Comparison of ENCODE assay signal across 16 cellular contexts in the genomic region with DNA sequence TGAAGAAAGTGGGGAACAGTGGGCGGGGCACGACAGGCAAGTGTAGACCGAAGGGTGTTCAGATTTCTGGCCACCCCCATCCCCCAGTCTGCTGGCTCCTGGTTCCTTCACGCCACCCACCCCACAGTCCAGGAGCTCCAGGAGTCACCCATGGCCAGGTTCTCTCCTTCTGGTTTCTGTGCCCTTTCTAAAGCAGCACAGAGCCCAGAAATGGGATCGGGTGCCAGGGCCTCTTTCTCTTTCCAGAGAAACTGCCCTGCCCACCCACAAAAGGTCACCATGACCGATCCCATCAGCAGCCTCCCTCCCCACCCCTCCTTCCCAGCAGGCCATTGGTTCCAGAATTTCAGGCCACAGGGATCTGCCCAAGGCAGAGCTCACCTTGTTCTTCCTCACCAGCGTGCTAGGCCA. TPM values are rescaled to one million over a fixed set of nuclear protein-coding genes. Genes with fewer than 3 reads are reported as not detected.
A peak's percentile ranks its signal among the peaks of the same experiment; 100 is the strongest.
DNase-seq lines count a peak whose midpoint lies in the region; ATAC-seq, FAIRE-seq and TF ChIP-seq lines count a peak whose summit lies in the region.
"Had no signal": no experiment of that assay in that cellular context is flagged by ENCODE, and none has a peak within 500 bp of the region (broad histone marks: within the 10 kb centered on the region; RNA-seq: fewer than 3 reads in every experiment).

No MANE protein-coding gene starts in this region.

- H3K9me3 Mint-ChIP-seq in endodermal cell (no peaks in the 10 kb centered on the region), WTC11 (no peaks in the 10 kb centered on the region)
- H3K9me3 Mint-ChIP-seq: IgD-negative memory B cell had no signal

- DNase-seq in right lobe of liver: peak in 2 of 3 donors; percentile 33 to 35
- DNase-seq in HepG2 (ENCODE audit: low spot score): no peak
- DNase-seq in endodermal cell: peak; percentile 29
- DNase-seq in osteoblast (ENCODE audit: insufficient read length, low spot score, missing footprints): peak; percentile 92
- DNase-seq in dedifferentiated amniotic fluid mesenchymal stem cell (ENCODE audit: extremely low spot score): no peak
- DNase-seq in NCI-H524 treated with DMSO at 0.1 percent for 48 hours (lab: John Stamatoyannopoulos, UW): no peak
- DNase-seq in WTC11 (ENCODE audit: low spot score): no peak
- DNase-seq: ACHN, DMS79, GM23248 had no signal

- no peaks in the 10 kb centered on the region for H4K20me1 ChIP-seq in HepG2 (ENCODE audit: insufficient read depth, low read length)
- no peaks in the 10 kb centered on the region for H4K20me1 ChIP-seq in osteoblast (ENCODE audit: insufficient read depth, low read length)

- TF ChIP-seq POLR2A in right lobe of liver (IDR thresholded peaks at IDR 0.05) (no peak), HepG2 (IDR thresholded peaks at IDR 0.05; ENCODE audit: insufficient read depth in 1 of 2, low read depth in 2 of 2, low read length in 2 of 2) (no peak)

- H3K79me2 ChIP-seq in HepG2 (ENCODE audit: insufficient read depth, low read length) (no peaks in the 10 kb centered on the region), osteoblast (ENCODE audit: insufficient read depth, low read length) (no peaks in the 10 kb centered on the region)

- peaks cover 0 to 8% (median 0%) of the 10 kb centered on the region in 4 donors for H3K4me1 ChIP-seq in right lobe of liver
- H3K4me1 ChIP-seq in HepG2 (ENCODE audit: insufficient read depth, low read length): peaks cover 37% of the 10 kb centered on the region
- H3K4me1 ChIP-seq in endodermal cell (ENCODE audit: control insufficient read depth, insufficient read depth, low read length): no peaks in the 10 kb centered on the region
- peaks cover 11% of the 10 kb centered on the region for H3K4me1 ChIP-seq in osteoblast (ENCODE audit: insufficient read depth, low read length)

- H3K27ac Mint-ChIP-seq in endodermal cell: no peak overlapping the region
- no peak overlapping the region for H3K27ac Mint-ChIP-seq in WTC11
- H3K27ac Mint-ChIP-seq: CD4-positive, alpha-beta memory T cell; IgD-negative memory B cell had no signal

- peaks cover 29% of the 10 kb centered on the region for H3K27me3 Mint-ChIP-seq in endodermal cell (ENCODE audit: insufficient read depth)
- peaks cover 32% of the 10 kb centered on the region for H3K27me3 Mint-ChIP-seq in WTC11 (ENCODE audit: low read depth)

- no peak overlapping the region for H3K4me2 ChIP-seq in HepG2 (ENCODE audit: low read depth, low read length)
- no peak overlapping the region for H3K4me2 ChIP-seq in osteoblast (ENCODE audit: insufficient read depth, low read length)

- 83% methylated on average over 3 of the region's 7 CpGs for WGBS in right lobe of liver (ENCODE audit: insufficient coverage, low coverage, low lambda C conversion rate, missing lambda C conversion rate)
- WGBS in HepG2 (ENCODE audit: low lambda C conversion rate): 35% methylated on average over 7 of the region's 7 CpGs
- 89 to 95% methylated on average over 4 to 7 of the region's 7 CpGs for WGBS in endodermal cell (ENCODE audit: insufficient coverage in 1 of 2, insufficient read length in 1 of 2), 2 experiments

- H3K27me3 ChIP-seq in right lobe of liver (no peaks in the 10 kb centered on the region), HepG2 (ENCODE audit: control insufficient read depth in 1 of 2, insufficient read depth in 2 of 2, low read length in 2 of 2) (peaks cover 4 to 32% of the 10 kb centered on the region in 2 experiments; a peak in 4 of 5 replicates), endodermal cell (ENCODE audit: control insufficient read depth, insufficient read depth, low read length, poor library complexity, severe bottlenecking) (peaks cover 18% of the 10 kb centered on the region), osteoblast (ENCODE audit: insufficient read depth, low read length) (peaks cover 5% of the 10 kb centered on the region)

- CTCF ChIA-PET in HepG2 (lab: Yijun Ruan, JAX; ENCODE audit: low intra/inter-chr PET ratio, low total read pairs): no interaction called here
- CTCF ChIA-PET in WTC11 (lab: Charles Lee): interaction anchor here (0.7 to 5.9 kb wide), 7 partner anchors 7 to 152 kb away, joined by 3 to 81 read pairs (median 3); a partner anchor contains a TSS

- H3K4me3 Mint-ChIP-seq in endodermal cell: no peak overlapping the region
- no peak overlapping the region for H3K4me3 Mint-ChIP-seq in WTC11
- H3K4me3 Mint-ChIP-seq: CD4-positive, alpha-beta memory T cell; IgD-negative memory B cell had no signal

- intact Hi-C loops in right lobe of liver (cut with DNase I): no loop called here
- intact Hi-C loops in HepG2 (cut with micrococcal nuclease; ENCODE audit: unreplicated experiment): no loop called here

- BruUV-seq in HepG2 (replicated peaks; lab: Mats Ljungman, UMichigan): no TSS peak

- TF ChIP-seq CTCF in right lobe of liver (IDR thresholded peaks at IDR 0.05) (no peak), HepG2 (CRISPR knock-in tag; IDR thresholded peaks at IDR 0.05) (no peak), endodermal cell (conservative IDR thresholded peaks at IDR 0.05) (no peak), osteoblast (IDR thresholded peaks at IDR 0.05; ENCODE audit: extremely low read depth, low read depth, low read length) (no peak), WTC11 (IDR thresholded peaks at IDR 0.05) (no peak)

- no peak overlapping the region for H3K9ac ChIP-seq in HepG2 (ENCODE audit: insufficient read depth, low read depth, low read length)
- H3K9ac ChIP-seq in endodermal cell (ENCODE audit: extremely low read depth, low read length, poor library complexity, severe bottlenecking): no peak overlapping the region
- H3K9ac ChIP-seq: GM23248 had no signal

- POLR2A ChIA-PET in HepG2 (lab: Yijun Ruan, JAX) (interaction anchor here (0.7 kb wide), 1 partner anchor 543 kb away, joined by 3 read pairs; no protein-coding TSS in a partner anchor), WTC11 (lab: Charles Lee) (no interaction called here)

- in situ Hi-C loops in HepG2 (cut with HindIII; ENCODE audit: extremely low pct_ligation_motif_present, low pct_unique_long_range_greater_than_20kb): no loop called here

- H2AFZ ChIP-seq in HepG2 (ENCODE audit: low read length): no peak overlapping the region
- H2AFZ ChIP-seq in osteoblast (ENCODE audit: low read length): no peak overlapping the region
- H2AFZ ChIP-seq: GM23248 had no signal

- no peak for TF ChIP-seq RAD21 in HepG2 (CRISPR knock-in tag; IDR thresholded peaks at IDR 0.05)

- TF ChIP-seq EP300 in HepG2 (IDR thresholded peaks at IDR 0.05; ENCODE audit: low read depth in 2 of 2, low read length in 2 of 2): no peak
- TF ChIP-seq EP300 in HepG2 (CRISPR knock-in tag; IDR thresholded peaks at IDR 0.05; ENCODE audit: borderline replicate concordance): no peak

- ATAC-seq in right lobe of liver (no peak), HepG2 (no peak), WTC11 (no peak)
- ATAC-seq: GM12878 had no signal

- FAIRE-seq in HepG2 (lab: Jason Lieb, UNC): no peak
- FAIRE-seq: GM12878, GM18507 had no signal

- H3K36me3 Mint-ChIP-seq in endodermal cell (ENCODE audit: low read depth): no peaks in the 10 kb centered on the region
- H3K36me3 Mint-ChIP-seq in WTC11: peaks cover 4% of the 10 kb centered on the region; the same call in 1 of the 2 replicates
- H3K36me3 Mint-ChIP-seq: CD4-positive, alpha-beta memory T cell; IgD-negative memory B cell had no signal

- H3K27ac ChIP-seq in right lobe of liver (no peak overlapping the region), HepG2 (ENCODE audit: extremely low read length, insufficient read depth, low read length) (no peak overlapping the region), endodermal cell (ENCODE audit: low read depth, low read length) (no peak overlapping the region), osteoblast (ENCODE audit: low read depth, low read length) (no peak overlapping the region)
- H3K27ac ChIP-seq: C4-2B, GM23248 had no signal

- H3K9me3 ChIP-seq in right lobe of liver: no peaks in the 10 kb centered on the region
- H3K9me3 ChIP-seq in HepG2 (ENCODE audit: low read length): no peaks in the 10 kb centered on the region
- no peaks in the 10 kb centered on the region for H3K9me3 ChIP-seq in endodermal cell (ENCODE audit: control insufficient read depth, low read length)
- H3K9me3 ChIP-seq in osteoblast (ENCODE audit: low read depth, low read length): no peaks in the 10 kb centered on the region
- H3K9me3 ChIP-seq: HAP-1 had no signal

- H3K4me1 Mint-ChIP-seq in endodermal cell (peaks cover 15% of the 10 kb centered on the region), WTC11 (peaks cover 29% of the 10 kb centered on the region)

- H3K4me3 ChIP-seq in right lobe of liver (no peak overlapping the region), HepG2 (replicated peaks in 1 of 3; ENCODE audit: insufficient read depth in 1 of 3, low read depth in 2 of 3, low read length in 3 of 3) (no peak overlapping the region), endodermal cell (ENCODE audit: low read length) (no peak overlapping the region), osteoblast (ENCODE audit: insufficient read depth, low read length) (no peak overlapping the region)
- H3K4me3 ChIP-seq: GM12878, GM23248, HAP-1 had no signal

- H3K36me3 ChIP-seq in right lobe of liver: no peaks in the 10 kb centered on the region
- no peaks in the 10 kb centered on the region for H3K36me3 ChIP-seq in HepG2 (replicated peaks in 1 of 2; ENCODE audit: control insufficient read depth in 1 of 2, insufficient read depth in 2 of 2, low read length in 2 of 2)
- H3K36me3 ChIP-seq in endodermal cell (ENCODE audit: control insufficient read depth, insufficient read depth, low read length): no peaks in the 10 kb centered on the region
- no peaks in the 10 kb centered on the region for H3K36me3 ChIP-seq in osteoblast (ENCODE audit: insufficient read depth, low read length)
- H3K36me3 ChIP-seq: HAP-1 had no signal

RNA-seq across cellular contexts. Expression of a gene that starts 3.2 kb away (rescaled TPM):
- total RNA-seq in right lobe of liver (1 to 10 TPM; 1.3 to 3.3 (median 3.0) TPM), HepG2 (2016; rRNA removed; fragmentation: Illumina TruSeq; extraction: Trizol) (3.1 and 4.0 TPM in 2 replicates), endodermal cell (10 to 100 TPM; 16.1 to 20.2 TPM), osteoblast (1.4 and 1.5 TPM in 2 replicates), WTC11 (2021) (26.8 to 31.3 TPM (median 28.2 TPM) in 3 replicates)
- 1.9 and 2.7 TPM in 2 replicates for total RNA-seq in HepG2 (2016; cell fraction: cytosol; rRNA removed; fragmentation: Illumina TruSeq; extraction: Trizol; ENCODE audit: low read depth)
- total RNA-seq in HepG2 (2016; cell fraction: insoluble cytoplasmic fraction; rRNA removed; fragmentation: Illumina TruSeq; extraction: Trizol): 2.4 and 4.3 TPM in 2 replicates
- 1.9 and 2.3 TPM in 2 replicates for total RNA-seq in HepG2 (2016; cell fraction: membrane; rRNA removed; fragmentation: Illumina TruSeq; extraction: Trizol)
- 7.6 and 9.5 TPM in 2 replicates for total RNA-seq in HepG2 (2016; cell fraction: nucleus; rRNA removed; fragmentation: Illumina TruSeq; extraction: Trizol)
- 6.6 and 7.8 TPM in 2 replicates for polyA plus RNA-seq in HepG2 (2011; rRNA removed)
- polyA plus RNA-seq in HepG2 (2011; cell fraction: cytosol; rRNA removed): 3.6 and 4.4 TPM in 2 replicates
- polyA plus RNA-seq in HepG2 (2011; cell fraction: nucleus; rRNA removed): 23.5 and 27.3 TPM in 2 replicates
- 5.9 and 7.3 TPM in 2 replicates for polyA plus RNA-seq in HepG2 (2012)
- polyA plus RNA-seq in HepG2 (2016; cell fraction: cytosol; fragmentation: Illumina TruSeq; extraction: Trizol; ENCODE audit: low read depth): 0.35 and 0.41 TPM in 2 replicates
- 2.4 and 3.9 TPM in 2 replicates for polyA plus RNA-seq in HepG2 (2016; cell fraction: insoluble cytoplasmic fraction; fragmentation: Illumina TruSeq; extraction: Trizol; ENCODE audit: low read depth)
- 0.68 TPM in 2 replicates for polyA plus RNA-seq in HepG2 (2016; cell fraction: membrane; fragmentation: Illumina TruSeq; extraction: Trizol; ENCODE audit: low read depth)
- polyA plus RNA-seq in HepG2 (2016; cell fraction: nucleus; fragmentation: Illumina TruSeq; extraction: Trizol; ENCODE audit: insufficient read depth, low read depth): 18.1 and 20.4 TPM in 2 replicates
- polyA minus RNA-seq in HepG2 (2011; rRNA and poly(A)+ RNA removed; ENCODE audit: low replicate concordance): 25.8 and 30.0 TPM in 2 replicates
- 7.9 and 9.1 TPM in 2 replicates for polyA minus RNA-seq in HepG2 (2011; cell fraction: cytosol; rRNA and poly(A)+ RNA removed)
- polyA minus RNA-seq in HepG2 (2011; cell fraction: nucleus; rRNA and poly(A)+ RNA removed): 13.4 and 15.3 TPM in 2 replicates
- 72.5 TPM for polyA plus RNA-seq in endodermal cell (2013, experiment 1 of 2)
- 63.1 TPM for polyA plus RNA-seq in endodermal cell (2013, experiment 2 of 2)

RNA-seq across cellular contexts. Expression of a gene that starts 32.4 kb away (rescaled TPM):
- total RNA-seq in right lobe of liver (100 to 1,000 TPM in 2 of 6 experiments, 10 to 100 TPM in 4; 73.5 to 123 (median 91.6) TPM), HepG2 (2016; rRNA removed; fragmentation: Illumina TruSeq; extraction: Trizol) (134 and 166 TPM in 2 replicates), endodermal cell (100 to 1,000 TPM; 100 to 101 TPM), osteoblast (361 and 392 TPM in 2 replicates), WTC11 (2021) (126 to 149 TPM (median 129 TPM) in 3 replicates)
- total RNA-seq in HepG2 (2016; cell fraction: cytosol; rRNA removed; fragmentation: Illumina TruSeq; extraction: Trizol; ENCODE audit: low read depth): 35.5 and 37.6 TPM in 2 replicates
- total RNA-seq in HepG2 (2016; cell fraction: insoluble cytoplasmic fraction; rRNA removed; fragmentation: Illumina TruSeq; extraction: Trizol): 133 and 171 TPM in 2 replicates
- total RNA-seq in HepG2 (2016; cell fraction: membrane; rRNA removed; fragmentation: Illumina TruSeq; extraction: Trizol): 59.1 and 63.3 TPM in 2 replicates
- total RNA-seq in HepG2 (2016; cell fraction: nucleus; rRNA removed; fragmentation: Illumina TruSeq; extraction: Trizol): 64.5 and 74.2 TPM in 2 replicates
- polyA plus RNA-seq in HepG2 (2011; rRNA removed): 103 and 142 TPM in 2 replicates
- polyA plus RNA-seq in HepG2 (2011; cell fraction: cytosol; rRNA removed): 112 and 159 TPM in 2 replicates
- polyA plus RNA-seq in HepG2 (2011; cell fraction: nucleus; rRNA removed): 105 and 142 TPM in 2 replicates
- polyA plus RNA-seq in HepG2 (2012): 149 and 254 TPM in 2 replicates
- 26.3 and 26.7 TPM in 2 replicates for polyA plus RNA-seq in HepG2 (2016; cell fraction: cytosol; fragmentation: Illumina TruSeq; extraction: Trizol; ENCODE audit: low read depth)
- polyA plus RNA-seq in HepG2 (2016; cell fraction: insoluble cytoplasmic fraction; fragmentation: Illumina TruSeq; extraction: Trizol; ENCODE audit: low read depth): 147 and 154 TPM in 2 replicates
- polyA plus RNA-seq in HepG2 (2016; cell fraction: membrane; fragmentation: Illumina TruSeq; extraction: Trizol; ENCODE audit: low read depth): 40.9 and 46.0 TPM in 2 replicates
- 89.4 and 93.0 TPM in 2 replicates for polyA plus RNA-seq in HepG2 (2016; cell fraction: nucleus; fragmentation: Illumina TruSeq; extraction: Trizol; ENCODE audit: insufficient read depth, low read depth)
- 99.8 and 124 TPM in 2 replicates for polyA minus RNA-seq in HepG2 (2011; rRNA and poly(A)+ RNA removed; ENCODE audit: low replicate concordance)
- 50.9 and 77.1 TPM in 2 replicates for polyA minus RNA-seq in HepG2 (2011; cell fraction: cytosol; rRNA and poly(A)+ RNA removed)
- 83.3 and 131 TPM in 2 replicates for polyA minus RNA-seq in HepG2 (2011; cell fraction: nucleus; rRNA and poly(A)+ RNA removed)
- 159 TPM for polyA plus RNA-seq in endodermal cell (2013, experiment 1 of 2)
- 128 TPM for polyA plus RNA-seq in endodermal cell (2013, experiment 2 of 2)

RNA-seq across cellular contexts. Expression of a gene that starts 36.8 kb away (rescaled TPM):
- total RNA-seq in right lobe of liver: 1 to 10 TPM in 5 of 6 experiments, under 1 TPM in 1; 0.70 to 3.4 (median 1.5) TPM
- total RNA-seq in HepG2 (2016; rRNA removed; fragmentation: Illumina TruSeq; extraction: Trizol): 26.5 and 28.6 TPM in 2 replicates
- 15.7 and 18.2 TPM in 2 replicates for total RNA-seq in HepG2 (2016; cell fraction: cytosol; rRNA removed; fragmentation: Illumina TruSeq; extraction: Trizol; ENCODE audit: low read depth)
- total RNA-seq in HepG2 (2016; cell fraction: insoluble cytoplasmic fraction; rRNA removed; fragmentation: Illumina TruSeq; extraction: Trizol): 23.7 and 27.5 TPM in 2 replicates
- total RNA-seq in HepG2 (2016; cell fraction: membrane; rRNA removed; fragmentation: Illumina TruSeq; extraction: Trizol): 24.4 and 25.4 TPM in 2 replicates
- total RNA-seq in HepG2 (2016; cell fraction: nucleus; rRNA removed; fragmentation: Illumina TruSeq; extraction: Trizol): 23.6 and 27.9 TPM in 2 replicates
- polyA plus RNA-seq in HepG2 (2011; rRNA removed): 23.9 and 30.3 TPM in 2 replicates
- polyA plus RNA-seq in HepG2 (2011; cell fraction: cytosol; rRNA removed): 11.8 and 18.1 TPM in 2 replicates
- polyA plus RNA-seq in HepG2 (2011; cell fraction: nucleus; rRNA removed): 104 and 135 TPM in 2 replicates
- polyA plus RNA-seq in HepG2 (2012): 12.2 and 19.3 TPM in 2 replicates
- polyA plus RNA-seq in HepG2 (2016; cell fraction: cytosol; fragmentation: Illumina TruSeq; extraction: Trizol; ENCODE audit: low read depth): 13.9 and 14.3 TPM in 2 replicates
- polyA plus RNA-seq in HepG2 (2016; cell fraction: insoluble cytoplasmic fraction; fragmentation: Illumina TruSeq; extraction: Trizol; ENCODE audit: low read depth): 37.5 and 41.0 TPM in 2 replicates
- 24.3 and 27.2 TPM in 2 replicates for polyA plus RNA-seq in HepG2 (2016; cell fraction: membrane; fragmentation: Illumina TruSeq; extraction: Trizol; ENCODE audit: low read depth)
- polyA plus RNA-seq in HepG2 (2016; cell fraction: nucleus; fragmentation: Illumina TruSeq; extraction: Trizol; ENCODE audit: insufficient read depth, low read depth): 82.1 and 85.7 TPM in 2 replicates
- 12.7 and 26.2 TPM in 2 replicates for polyA minus RNA-seq in HepG2 (2011; rRNA and poly(A)+ RNA removed; ENCODE audit: low replicate concordance)
- polyA minus RNA-seq in HepG2 (2011; cell fraction: cytosol; rRNA and poly(A)+ RNA removed): 7.7 and 12.2 TPM in 2 replicates
- polyA minus RNA-seq in HepG2 (2011; cell fraction: nucleus; rRNA and poly(A)+ RNA removed): 12.3 and 21.4 TPM in 2 replicates
- 10 to 100 TPM; 38.5 to 72.7 TPM for total RNA-seq in endodermal cell
- polyA plus RNA-seq in endodermal cell (2013, experiment 1 of 2): 91.5 TPM
- 92.2 TPM for polyA plus RNA-seq in endodermal cell (2013, experiment 2 of 2)
- 5.4 and 5.9 TPM in 2 replicates for total RNA-seq in osteoblast
- total RNA-seq in WTC11 (2021): 56.9 to 68.4 TPM (median 64.1 TPM) in 3 replicates
- polyA plus RNA-seq: IgD-negative memory B cell had no signal

Comparison
In these comparisons a context has a peak if more than half of its experiments do, and no peak if none do; other contexts are left out.
1. DNase-seq: peak in right lobe of liver (2 of 3), endodermal cell (single experiment) and osteoblast (single experiment); none in HepG2 (single experiment), dedifferentiated amniotic fluid mesenchymal stem cell (single experiment), NCI-H524 treated with DMSO at 0.1 percent for 48 hours (single experiment) and WTC11 (single experiment).